Comparison of ENCODE assay signal across 1 cellular context in the genomic region with DNA sequence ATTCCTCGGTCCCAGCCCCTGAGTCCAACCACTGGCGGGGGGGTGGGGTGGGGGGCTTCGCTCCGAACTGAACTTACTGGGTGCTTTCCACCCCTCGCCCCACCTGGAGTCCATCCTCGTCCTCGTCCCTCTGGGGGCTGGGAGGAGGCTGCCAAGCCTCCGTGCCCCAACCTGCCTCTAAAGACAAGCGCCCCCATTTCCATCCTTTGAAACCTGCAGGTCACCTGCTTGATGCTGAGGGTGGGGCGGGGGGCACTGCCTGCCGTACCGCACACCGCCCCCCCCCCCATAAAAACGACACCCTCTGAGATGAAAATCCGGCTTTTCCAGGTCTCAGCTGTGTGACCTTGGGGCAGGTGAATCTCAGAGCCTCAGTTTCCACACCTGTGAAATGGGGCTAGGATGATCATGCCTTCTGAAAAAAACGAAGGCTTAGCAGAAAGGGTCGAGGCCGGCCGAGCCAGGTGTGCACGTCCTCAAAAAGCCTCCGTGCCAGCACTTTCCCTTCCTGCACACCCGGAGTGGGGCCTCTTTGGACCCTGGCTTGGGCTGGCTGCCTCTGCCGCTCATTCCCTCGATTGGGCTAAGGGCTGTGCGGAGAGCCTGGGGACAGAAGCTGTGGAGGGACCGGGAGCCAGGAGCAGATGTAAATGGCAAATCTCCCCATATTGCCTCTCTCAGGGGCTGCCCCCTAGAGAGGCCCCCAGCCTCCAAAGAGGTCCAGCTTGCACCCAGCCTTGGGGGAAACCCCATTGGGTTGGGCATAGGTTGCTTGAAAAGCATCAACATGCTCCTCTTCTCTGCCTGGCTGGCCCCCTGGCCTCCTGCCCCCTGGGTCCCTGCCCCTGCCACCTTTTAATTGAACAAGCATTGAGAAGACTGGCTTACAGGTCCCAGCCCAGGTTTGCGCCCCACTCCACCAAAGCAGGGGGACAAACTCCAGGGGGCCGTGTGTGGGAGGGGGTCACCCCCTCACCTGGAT.
A peak's percentile ranks its signal among the peaks of the same experiment; 100 is the strongest.
TF ChIP-seq lines count a peak whose summit lies in the region.

No MANE protein-coding gene starts in this region.

TF ChIP-seq in HepG2, 621 proteins besides CTCF, POLR2A, EP300 and RAD21:
- TF ChIP-seq KLF11 (CRISPR knock-in tag; IDR thresholded peaks at IDR 0.05) (no peak), ZMYM3 (CRISPR knock-in tag; IDR thresholded peaks at IDR 0.05) (peak; percentile 23; the same call in 1 of the 2 replicates), FOSL1 (CRISPR knock-in tag; IDR thresholded peaks at IDR 0.05; ENCODE audit: borderline replicate concordance) (no peak), ZNF629 (CRISPR knock-in tag; conservative IDR thresholded peaks at IDR 0.05) (peak; percentile 76)
- TF ChIP-seq, protein P1, sequence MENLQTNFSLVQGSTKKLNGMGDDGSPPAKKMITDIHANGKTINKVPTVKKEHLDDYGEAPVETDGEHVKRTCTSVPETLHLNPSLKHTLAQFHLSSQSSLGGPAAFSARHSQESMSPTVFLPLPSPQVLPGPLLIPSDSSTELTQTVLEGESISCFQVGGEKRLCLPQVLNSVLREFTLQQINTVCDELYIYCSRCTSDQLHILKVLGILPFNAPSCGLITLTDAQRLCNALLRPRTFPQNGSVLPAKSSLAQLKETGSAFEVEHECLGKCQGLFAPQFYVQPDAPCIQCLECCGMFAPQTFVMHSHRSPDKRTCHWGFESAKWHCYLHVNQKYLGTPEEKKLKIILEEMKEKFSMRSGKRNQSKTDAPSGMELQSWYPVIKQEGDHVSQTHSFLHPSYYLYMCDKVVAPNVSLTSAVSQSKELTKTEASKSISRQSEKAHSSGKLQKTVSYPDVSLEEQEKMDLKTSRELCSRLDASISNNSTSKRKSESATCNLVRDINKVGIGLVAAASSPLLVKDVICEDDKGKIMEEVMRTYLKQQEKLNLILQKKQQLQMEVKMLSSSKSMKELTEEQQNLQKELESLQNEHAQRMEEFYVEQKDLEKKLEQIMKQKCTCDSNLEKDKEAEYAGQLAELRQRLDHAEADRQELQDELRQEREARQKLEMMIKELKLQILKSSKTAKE (CRISPR knock-in tag; IDR thresholded peaks at IDR 0.05; ENCODE audit: borderline replicate concordance), result no peak
- TF ChIP-seq, protein P2, sequence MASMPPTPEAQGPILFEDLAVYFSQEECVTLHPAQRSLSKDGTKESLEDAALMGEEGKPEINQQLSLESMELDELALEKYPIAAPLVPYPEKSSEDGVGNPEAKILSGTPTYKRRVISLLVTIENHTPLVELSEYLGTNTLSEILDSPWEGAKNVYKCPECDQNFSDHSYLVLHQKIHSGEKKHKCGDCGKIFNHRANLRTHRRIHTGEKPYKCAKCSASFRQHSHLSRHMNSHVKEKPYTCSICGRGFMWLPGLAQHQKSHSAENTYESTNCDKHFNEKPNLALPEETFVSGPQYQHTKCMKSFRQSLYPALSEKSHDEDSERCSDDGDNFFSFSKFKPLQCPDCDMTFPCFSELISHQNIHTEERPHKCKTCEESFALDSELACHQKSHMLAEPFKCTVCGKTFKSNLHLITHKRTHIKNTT (CRISPR knock-in tag; IDR thresholded peaks at IDR 0.05), result no peak
